Comparison of ENCODE assay signal across 25 cellular contexts in the genomic region with DNA sequence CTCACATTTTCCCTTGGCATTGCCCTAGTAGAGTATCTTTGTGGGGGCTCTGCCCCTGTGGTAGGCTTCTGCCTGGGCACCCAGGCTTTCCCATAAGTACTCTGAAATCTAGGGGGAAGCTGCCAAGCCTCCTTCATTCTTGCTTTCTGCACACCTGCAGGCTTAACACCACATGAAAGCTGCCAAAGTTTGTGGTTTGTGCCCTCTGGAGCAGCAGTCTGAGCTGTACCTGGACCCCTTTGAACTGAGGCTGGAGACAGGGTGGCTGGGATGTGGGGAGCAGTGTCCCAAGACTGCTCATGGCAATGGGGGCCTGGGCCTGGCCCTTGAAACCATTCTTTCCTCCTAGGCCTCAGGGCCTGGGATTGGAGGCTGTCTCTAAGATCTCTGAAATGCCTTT. TPM values are rescaled to one million over a fixed set of nuclear protein-coding genes. Genes with fewer than 3 reads are reported as not detected.
DNase-seq lines count a peak whose midpoint lies in the region; ATAC-seq, FAIRE-seq and TF ChIP-seq lines count a peak whose summit lies in the region.
"Had no signal": no experiment of that assay in that cellular context is flagged by ENCODE, and none has a peak within 500 bp of the region (broad histone marks: within the 10 kb centered on the region; RNA-seq: fewer than 3 reads in every experiment).

No MANE protein-coding gene starts in this region.

- H3K27me3 ChIP-seq in DND-41 (ENCODE audit: insufficient read depth, low read length, poor library complexity) (no peaks in the 10 kb centered on the region), parathyroid adenoma (ENCODE audit: control insufficient read depth, insufficient read depth, low read length) (no peaks in the 10 kb centered on the region), thyroid gland (no peaks in the 10 kb centered on the region)
- H3K27me3 ChIP-seq: BLaER1 treated with 17β-estradiol and CSF1 and Interleukin-3, amounts not matched to agents 10 nM and 100 nM had no signal

- no peak overlapping the region for H3K9ac ChIP-seq in DND-41 (ENCODE audit: low read depth, low read length)
- H3K9ac ChIP-seq in parathyroid adenoma, result no peak overlapping the region
- H3K9ac ChIP-seq: BLaER1 treated with 17β-estradiol and CSF1 and Interleukin-3, amounts not matched to agents 10 nM and 100 nM had no signal

- H3K4me2 ChIP-seq in DND-41 (ENCODE audit: insufficient read depth, low read length), result no peak overlapping the region
- H3K4me2 ChIP-seq in parathyroid adenoma (ENCODE audit: low read length), result no peak overlapping the region
- H3K4me2 ChIP-seq: A549; BLaER1 treated with 17β-estradiol and CSF1 and Interleukin-3, amounts not matched to agents 10 nM and 100 nM had no signal

- H4K20me1 ChIP-seq in DND-41 (ENCODE audit: insufficient read depth, low read length), result no peaks in the 10 kb centered on the region
- H4K20me1 ChIP-seq: BLaER1 treated with 17β-estradiol and CSF1 and Interleukin-3, amounts not matched to agents 10 nM and 100 nM had no signal

- DNase-seq in DND-41 (peak; percentile 49), GM19239 (ENCODE audit: insufficient read length, low spot score) (no peak), thyroid gland (no peak)
- peak; percentile 62 for DNase-seq in Jurkat, Clone E6-1 (ENCODE audit: low read depth, low spot score)
- DNase-seq: AML-193; Caco-2; Calu3; CD4-positive, alpha-beta T cell; CD8-positive, alpha-beta T cell; DMS79 treated with DMSO at 0.1 percent for 48 hours; EL; GDM1 had no signal

- H3K27ac ChIP-seq in DND-41 (ENCODE audit: low read length), result no peak overlapping the region
- H3K27ac ChIP-seq in parathyroid adenoma, result peak overlapping the region; percentile 99
- no peak overlapping the region for H3K27ac ChIP-seq in thyroid gland
- H3K27ac ChIP-seq: 22Rv1; A549; BLaER1 treated with 17β-estradiol and CSF1 and Interleukin-3, amounts not matched to agents 10 nM and 100 nM; C4-2B had no signal

- no peak for FAIRE-seq in GM19239 (lab: Jason Lieb, UNC)
- FAIRE-seq: A549, D721Med, GM12878, GM12892, GM18507 had no signal

- peak; percentile 82 for ATAC-seq in DND-41 (ENCODE audit: insufficient read depth, low read depth)
- ATAC-seq: A549; CD8-positive, alpha-beta T cell; GM12878 had no signal

- TF ChIP-seq POLR2A in thyroid gland (IDR thresholded peaks at IDR 0.05), result no peak

- H3K36me3 ChIP-seq in DND-41 (ENCODE audit: insufficient read depth, low read length), result no peaks in the 10 kb centered on the region
- H3K36me3 ChIP-seq in parathyroid adenoma (ENCODE audit: control insufficient read depth, insufficient read depth, low read length), result no peaks in the 10 kb centered on the region
- H3K36me3 ChIP-seq in thyroid gland, result no peaks in the 10 kb centered on the region
- H3K36me3 ChIP-seq: BLaER1 treated with 17β-estradiol and CSF1 and Interleukin-3, amounts not matched to agents 10 nM and 100 nM had no signal

- H3K4me1 ChIP-seq in DND-41 (ENCODE audit: insufficient read depth, low read length), result no peaks in the 10 kb centered on the region
- H3K4me1 ChIP-seq in parathyroid adenoma, result peaks cover 57% of the 10 kb centered on the region
- no peaks in the 10 kb centered on the region for H3K4me1 ChIP-seq in thyroid gland
- H3K4me1 ChIP-seq: A549, Caco-2 had no signal

- H3K9me3 ChIP-seq in DND-41 (ENCODE audit: insufficient read depth, low read length, severe bottlenecking) (no peaks in the 10 kb centered on the region), parathyroid adenoma (ENCODE audit: control insufficient read depth, low read length) (no peaks in the 10 kb centered on the region), thyroid gland (no peaks in the 10 kb centered on the region)
- H3K9me3 ChIP-seq: A549, Caco-2 had no signal

- TF ChIP-seq CTCF in DND-41 (IDR thresholded peaks at IDR 0.05; ENCODE audit: borderline replicate concordance, extremely low read depth, low read length, poor library complexity, severe bottlenecking) (no peak), parathyroid adenoma (IDR thresholded peaks at IDR 0.05) (no peak), thyroid gland (IDR thresholded peaks at IDR 0.05) (no peak)

- intact Hi-C loops in thyroid gland (cut with DNase I), result no loop called here

- H3K4me3 ChIP-seq in DND-41 (ENCODE audit: low read depth in 1 of 2, low read length in 2 of 2) (no peak overlapping the region), parathyroid adenoma (ENCODE audit: low read depth, low read length) (no peak overlapping the region), thyroid gland (replicated peaks in 1 of 3) (no peak overlapping the region)
- H3K4me3 ChIP-seq in Jurkat, Clone E6-1 (ENCODE audit: low read length), result no peak overlapping the region
- H3K4me3 ChIP-seq: A549; BLaER1 treated with 17β-estradiol and CSF1 and Interleukin-3, amounts not matched to agents 10 nM and 100 nM; GM12878 had no signal

- H3K79me2 ChIP-seq in DND-41 (ENCODE audit: insufficient read depth, low read length), result no peaks in the 10 kb centered on the region
- H3K79me2 ChIP-seq in parathyroid adenoma, result no peaks in the 10 kb centered on the region

- H2AFZ ChIP-seq in DND-41 (ENCODE audit: low read depth, low read length) (no peak overlapping the region), parathyroid adenoma (no peak overlapping the region)

RNA-seq across cellular contexts. Expression of gene TMEM273, which starts 35.0 kb away (rescaled TPM):
- polyA plus RNA-seq in Jurkat, Clone E6-1 (2012; ENCODE audit: insufficient read depth, insufficient read length), result not detected
- total RNA-seq in thyroid gland, result 10 to 100 TPM in 3 of 4 donors, 1 to 10 TPM in 1; 4.2 to 15.0 (median 13.2) TPM
- total RNA-seq: A172, Caco-2, Calu3, Daoy, G401 had no signal
- polyA plus RNA-seq: A549, BJ had no signal

Comparison
In these comparisons a context has a peak if more than half of its experiments do, and no peak if none do; other contexts are left out.
1. DNase-seq: peak in DND-41 (single experiment) and Jurkat, Clone E6-1 (single experiment); none in GM19239 (single experiment) and thyroid gland (0 of 2).